Comparison of ENCODE assay signal across 17 cellular contexts in the genomic region with DNA sequence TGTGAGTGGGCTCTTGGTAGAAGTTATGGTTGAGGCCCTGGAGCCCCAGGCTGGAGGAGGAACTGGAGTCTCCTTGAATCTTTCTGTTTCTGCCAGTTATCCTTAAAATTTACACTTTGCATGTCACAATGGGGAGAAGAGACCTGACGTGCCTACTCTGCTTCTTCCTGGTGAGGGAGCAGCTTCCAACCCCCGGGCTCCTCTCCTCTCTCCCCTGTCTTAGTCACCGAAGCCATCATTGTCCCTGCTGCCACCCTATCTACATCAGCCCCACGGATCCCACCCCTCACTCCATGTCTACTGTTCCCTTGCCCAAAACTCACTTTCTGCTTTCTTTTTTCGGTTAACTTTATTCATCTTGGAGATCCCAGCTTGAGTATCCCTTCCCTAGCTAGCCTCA. TPM values are rescaled to one million over a fixed set of nuclear protein-coding genes. Genes with fewer than 3 reads are reported as not detected.
DNase-seq lines count a peak whose midpoint lies in the region; ATAC-seq lines count a peak whose summit lies in the region.
"Had no signal": no experiment of that assay in that cellular context is flagged by ENCODE, and none has a peak within 500 bp of the region (broad histone marks: within the 10 kb centered on the region; RNA-seq: fewer than 3 reads in every experiment).

No MANE protein-coding gene starts in this region.

- peak overlapping the region; percentile 32 to 38 for H3K27ac Mint-ChIP-seq in activated naive CD4-positive, alpha-beta T cell treated with anti-CD3 and anti-CD28 coated beads, Interleukin-2, amount 50 U/mL, for 72 hours
- no peak overlapping the region for H3K27ac Mint-ChIP-seq in activated naive CD4-positive, alpha-beta T cell treated with anti-CD3 and anti-CD28 coated beads, Interleukin-2, amount 10 ng/mL, durations not matched to agents 7 days and 5 days

- H3K27me3 Mint-ChIP-seq in activated naive CD4-positive, alpha-beta T cell treated with anti-CD3 and anti-CD28 coated beads, Interleukin-2, amount 10 ng/mL, durations not matched to agents 7 days and 5 days, result no peaks in the 10 kb centered on the region
- H3K27me3 Mint-ChIP-seq: CD4-positive, CD25-positive, alpha-beta regulatory T cell; CD8-positive, alpha-beta memory T cell had no signal

- H3K36me3 Mint-ChIP-seq in activated naive CD4-positive, alpha-beta T cell treated with anti-CD3 and anti-CD28 coated beads, Interleukin-2, amount 50 U/mL, for 72 hours, result peaks cover 8 to 16% of the 10 kb centered on the region in 2 donors
- peaks cover 53% of the 10 kb centered on the region for H3K36me3 Mint-ChIP-seq in activated naive CD4-positive, alpha-beta T cell treated with anti-CD3 and anti-CD28 coated beads, Interleukin-2, amount 10 ng/mL, durations not matched to agents 7 days and 5 days

- H3K4me3 Mint-ChIP-seq in activated naive CD4-positive, alpha-beta T cell treated with anti-CD3 and anti-CD28 coated beads, Interleukin-2, amount 10 ng/mL, durations not matched to agents 7 days and 5 days, result no peak overlapping the region
- H3K4me3 Mint-ChIP-seq: CD4-positive, CD25-positive, alpha-beta regulatory T cell; CD8-positive, alpha-beta memory T cell had no signal

- peaks cover 8% of the 10 kb centered on the region for H3K4me1 Mint-ChIP-seq in activated naive CD4-positive, alpha-beta T cell treated with anti-CD3 and anti-CD28 coated beads, Interleukin-2, amount 10 ng/mL, durations not matched to agents 7 days and 5 days

- intact Hi-C loops in head of caudate nucleus (cut with DNase I), result no loop called here

- ATAC-seq in activated naive CD4-positive, alpha-beta T cell treated with anti-CD3 and anti-CD28 coated beads, Interleukin-2, amount 50 U/mL, for 72 hours, result no peak
- ATAC-seq in HG03565 (IDR thresholded peaks at IDR 0.05; ENCODE audit: unreplicated experiment), result no peak
- ATAC-seq: GM12878 had no signal

- H3K9me3 Mint-ChIP-seq in activated naive CD4-positive, alpha-beta T cell treated with anti-CD3 and anti-CD28 coated beads, Interleukin-2, amount 50 U/mL, for 72 hours, result no peaks in the 10 kb centered on the region
- no peaks in the 10 kb centered on the region for H3K9me3 Mint-ChIP-seq in activated naive CD4-positive, alpha-beta T cell treated with anti-CD3 and anti-CD28 coated beads, Interleukin-2, amount 10 ng/mL, durations not matched to agents 7 days and 5 days
- H3K9me3 Mint-ChIP-seq: CD4-positive, CD25-positive, alpha-beta regulatory T cell; CD8-positive, alpha-beta memory T cell had no signal

- H3K27ac ChIP-seq in caudate nucleus (ENCODE audit: low read depth, low read length), result peak overlapping the region; percentile 36

- no peak for DNase-seq in activated naive CD4-positive, alpha-beta T cell treated with anti-CD3 and anti-CD28 coated beads, Interleukin-2, amount 50 U/mL, for 72 hours (ENCODE audit: low spot score in 2 of 2)
- DNase-seq in activated naive CD4-positive, alpha-beta T cell treated with anti-CD3 and anti-CD28 coated beads, Interleukin-2, amount 10 ng/mL, durations not matched to agents 7 days and 5 days, result no peak
- DNase-seq in caudate nucleus (lab: John Stamatoyannopoulos, UW), result peak in 28 of 61 donors; percentile 3 to 69 (median 30)
- DNase-seq in head of caudate nucleus, result peak in 34 of 42 donors; percentile 22 to 86 (median 49)
- DNase-seq in RPMI8226, result no peak
- DNase-seq: ACHN; BE2C; C1 segment of cervical spinal cord; CD4-positive, CD25-positive, alpha-beta regulatory T cell; CD8-positive, alpha-beta memory T cell; COR-L47; DMS 273 treated with DMSO at 0.1 percent for 48 hours; DMS53; DND-41; EL had no signal

- CTCF ChIA-PET in activated naive CD4-positive, alpha-beta T cell treated with anti-CD3 and anti-CD28 coated beads, Interleukin-2, amount 10 ng/mL, durations not matched to agents 7 days and 5 days (lab: Charles Lee), result interaction anchor here (0.7 to 1.3 kb wide), 2 partner anchors 22 to 27 kb away, joined by 3 read pairs; partner anchors contain the start of gene CORO7

RNA-seq across cellular contexts. Expression of gene DNAJA3, which starts 17.6 kb away (rescaled TPM):
- 10 to 100 TPM; 66.2 to 79.2 TPM for total RNA-seq in activated naive CD4-positive, alpha-beta T cell treated with anti-CD3 and anti-CD28 coated beads, Interleukin-2, amount 50 U/mL, for 72 hours

RNA-seq across cellular contexts. Expression of gene CORO7, which starts 26.9 kb away (rescaled TPM):
- 10 to 100 TPM; 52.5 to 65.9 TPM for total RNA-seq in activated naive CD4-positive, alpha-beta T cell treated with anti-CD3 and anti-CD28 coated beads, Interleukin-2, amount 50 U/mL, for 72 hours

RNA-seq across cellular contexts. Expression of gene NMRAL1, which starts 31.2 kb away (rescaled TPM):
- total RNA-seq in activated naive CD4-positive, alpha-beta T cell treated with anti-CD3 and anti-CD28 coated beads, Interleukin-2, amount 50 U/mL, for 72 hours, result 10 to 100 TPM; 30.5 to 42.8 TPM

RNA-seq across cellular contexts. Expression of gene HMOX2, which starts 32.9 kb away (rescaled TPM):
- total RNA-seq in activated naive CD4-positive, alpha-beta T cell treated with anti-CD3 and anti-CD28 coated beads, Interleukin-2, amount 50 U/mL, for 72 hours, result 10 to 100 TPM; 32.5 to 56.4 TPM

Comparison
In these comparisons a context has a peak if more than half of its experiments do, and no peak if none do; other contexts are left out.
1. DNase-seq: peak in head of caudate nucleus (34 of 42); none in activated naive CD4-positive, alpha-beta T cell treated with anti-CD3 and anti-CD28 coated beads, Interleukin-2, amount 50 U/mL, for 72 hours (0 of 2), activated naive CD4-positive, alpha-beta T cell treated with anti-CD3 and anti-CD28 coated beads, Interleukin-2, amount 10 ng/mL, durations not matched to agents 7 days and 5 days (single experiment) and RPMI8226 (single experiment).